ENCODE assay signal across 18 cellular contexts in genomic region chr20:33658510-33658909, GRCh38. TPM values are rescaled to one million over a fixed set of nuclear protein-coding genes. Genes with fewer than 3 reads are reported as not detected.
A peak's percentile ranks its signal among the peaks of the same experiment; 100 is the strongest.
DNase-seq lines count a peak whose midpoint lies in the region; ATAC-seq and TF ChIP-seq lines count a peak whose summit lies in the region.
"Had no signal": no experiment of that assay in that cellular context is flagged by ENCODE, and none has a peak within 500 bp of the region (broad histone marks: within the 10 kb centered on the region; RNA-seq: fewer than 3 reads in every experiment).

No MANE protein-coding gene starts in this region.

- H3K36me3 ChIP-seq in RWPE2 (ENCODE audit: low read depth) = no peaks in the 10 kb centered on the region
- H3K36me3 ChIP-seq in ovary = no peaks in the 10 kb centered on the region

- peaks cover 0 to 8% (median 3%) of the 10 kb centered on the region in 3 donors for H3K27me3 Mint-ChIP-seq in CD14-positive monocyte (ENCODE audit: low read depth in 3 of 3)
- H3K27me3 Mint-ChIP-seq: B cell; CD4-positive, alpha-beta memory T cell had no signal

- H3K27ac ChIP-seq in RWPE2 (ENCODE audit: poor library complexity, severe bottlenecking) (no peak overlapping the region), ovary (no peak overlapping the region)

- TF ChIP-seq CTCF in CD14-positive monocyte (IDR thresholded peaks at IDR 0.05) (no peak), RWPE2 (IDR thresholded peaks at IDR 0.05; ENCODE audit: poor library complexity, severe bottlenecking) (no peak), ovary (IDR thresholded peaks at IDR 0.05) (no peak)

- no peak for TF ChIP-seq POLR2A in ovary (IDR thresholded peaks at IDR 0.05)

- WGBS in ovary, 3 donors = 89 to 91% (median 90%) methylated on average over 5 to 8 of the region's 8 CpGs

- no peak overlapping the region for H3K27ac Mint-ChIP-seq in CD14-positive monocyte
- H3K27ac Mint-ChIP-seq: B cell; CD4-positive, alpha-beta memory T cell; GM23338 had no signal

- peaks cover 0 to 1% (median 0%) of the 10 kb centered on the region in 7 donors for H3K9me3 Mint-ChIP-seq in CD14-positive monocyte
- H3K9me3 Mint-ChIP-seq: CD4-positive, alpha-beta memory T cell; GM23338; H9 had no signal

- no peaks in the 10 kb centered on the region for H3K27me3 ChIP-seq in RWPE2 (ENCODE audit: insufficient read depth, poor library complexity, severe bottlenecking)
- no peaks in the 10 kb centered on the region for H3K27me3 ChIP-seq in ovary

- no peak for ATAC-seq in activated CD4-positive, CD25-positive, alpha-beta regulatory T cell treated with anti-CD3 and anti-CD28 coated beads, Interleukin-2, amount 50 U/mL, for 24 hours
- ATAC-seq in RWPE2 (ENCODE audit: low read depth) (no peak), GM18907 (IDR thresholded peaks at IDR 0.05; ENCODE audit: unreplicated experiment) (no peak), GM21528 (IDR thresholded peaks at IDR 0.05; ENCODE audit: low FRiP score, unreplicated experiment) (no peak)
- ATAC-seq: GM23338 had no signal

- H3K9me3 ChIP-seq in RWPE2 (ENCODE audit: severe bottlenecking) = no peaks in the 10 kb centered on the region
- H3K9me3 ChIP-seq in ovary = no peaks in the 10 kb centered on the region

- H3K4me1 Mint-ChIP-seq in CD14-positive monocyte = peaks cover 8% of the 10 kb centered on the region

- intact Hi-C loops in CD14-positive monocyte (cut with micrococcal nuclease) = no loop called here
- intact Hi-C loops in ovary (cut with DNase I) = loop anchor here in 3 of 4 donors (5.0 to 10.0 kb wide), 3 partner anchors 184 to 204 kb away; no protein-coding TSS in a partner anchor

- no peak overlapping the region for H3K4me3 Mint-ChIP-seq in CD14-positive monocyte
- H3K4me3 Mint-ChIP-seq: B cell; CD4-positive, alpha-beta memory T cell; GM23338; H9 had no signal

- peak; percentile 28 for DNase-seq in activated CD4-positive, CD25-positive, alpha-beta regulatory T cell treated with anti-CD3 and anti-CD28 coated beads, Interleukin-2, amount 50 U/mL, for 72 hours
- peak; percentile 33 for DNase-seq in CD14-positive monocyte (ENCODE audit: low spot score)
- DNase-seq in RWPE2 (ENCODE audit: low spot score) = peak; percentile 84
- DNase-seq in ovary = peak; percentile 24 to 43 (median 28)
- no peak for DNase-seq in NK-92 treated with Interleukin-12 subunit alpha and Interleukin-12 subunit beta, amount 100 ng/mL, for 24 hours (lab: John Stamatoyannopoulos, UW)
- DNase-seq: ACHN; C1 segment of cervical spinal cord; CD4-positive, alpha-beta memory T cell; DND-41; GDM1; H9; IMR-90 had no signal

- H3K4me3 ChIP-seq in RWPE2 (ENCODE audit: severe bottlenecking) (no peak overlapping the region), ovary (no peak overlapping the region)
- H3K4me3 ChIP-seq: GM23338 had no signal

- peaks cover 0 to 3% of the 10 kb centered on the region in 2 donors for H3K36me3 Mint-ChIP-seq in CD14-positive monocyte
- H3K36me3 Mint-ChIP-seq: CD4-positive, alpha-beta memory T cell had no signal

- TF ChIP-seq EP300 in ovary (IDR thresholded peaks at IDR 0.05) = no peak

- H3K4me1 ChIP-seq in RWPE2 (ENCODE audit: insufficient read depth, poor library complexity, severe bottlenecking) (no peaks in the 10 kb centered on the region), ovary (ENCODE audit: insufficient read depth) (peaks cover 2% of the 10 kb centered on the region)

RNA-seq across cellular contexts. Expression of gene C20orf144, which starts 3.6 kb away (rescaled TPM):
- polyA plus RNA-seq in CD14-positive monocyte = not detected
- total RNA-seq in ovary = under 1 TPM in 1 of 7 donors, not detected in 6; 0.46 TPM
- under 1 TPM in 1 of 2 donors, not detected in 1; 0.05 TPM for polyA plus RNA-seq in ovary
- total RNA-seq: A172 had no signal
- polyA plus RNA-seq: CD4-positive, alpha-beta memory T cell had no signal

RNA-seq across cellular contexts. Expression of gene ACTL10, which starts 8.2 kb away (rescaled TPM):
- 1 to 10 TPM; 1.1 to 1.2 TPM for polyA plus RNA-seq in CD14-positive monocyte
- 1 to 10 TPM; 1.0 to 2.4 (median 1.7) TPM for total RNA-seq in ovary
- under 1 TPM in 1 of 2 donors, not detected in 1; 0.59 TPM for polyA plus RNA-seq in ovary
- total RNA-seq: A172 had no signal

RNA-seq across cellular contexts. Expression of gene NECAB3, which starts 15.7 kb away (rescaled TPM):
- polyA plus RNA-seq in CD14-positive monocyte (1 to 10 TPM; 1.3 to 1.8 TPM), ovary (10 to 100 TPM in 1 of 2 donors, 1 to 10 TPM in 1; 9.2 to 95.6 TPM)
- total RNA-seq in ovary = 100 to 1,000 TPM in 4 of 7 donors, 10 to 100 TPM in 3; 74.3 to 166 (median 103) TPM

RNA-seq across cellular contexts. Expression of gene E2F1, which starts 27.7 kb away (rescaled TPM):
- polyA plus RNA-seq in CD14-positive monocyte (under 1 TPM in 1 of 2 donors, not detected in 1; 0.17 TPM), ovary (1 to 10 TPM in 1 of 2 donors, under 1 TPM in 1; 0.95 to 4.1 TPM)
- 1 to 10 TPM; 2.3 to 7.6 (median 3.4) TPM for total RNA-seq in ovary

Comparison
In these comparisons a context has a peak if more than half of its experiments do, and no peak if none do; other contexts are left out.
1. intact Hi-C loops: an anchor here in ovary (5.0 to 10.0 kb wide); none called in CD14-positive monocyte.